In genomic region chr17:75093543-75094158, GRCh38 we compare ENCODE assay signal across 17 cellular contexts. TPM values are rescaled to one million over a fixed set of nuclear protein-coding genes. Genes with fewer than 3 reads are reported as not detected.
DNase-seq lines count a peak whose midpoint lies in the region; ATAC-seq and TF ChIP-seq lines count a peak whose summit lies in the region.
"Had no signal": no experiment of that assay in that cellular context is flagged by ENCODE, and none has a peak within 500 bp of the region (broad histone marks: within the 10 kb centered on the region; RNA-seq: fewer than 3 reads in every experiment).

No MANE protein-coding gene starts in this region.

- TF ChIP-seq EP300 in upper lobe of left lung (IDR thresholded peaks at IDR 0.05) = no peak

- H3K4me3 ChIP-seq in duodenal mucosa (ENCODE audit: low read depth in 1 of 2, low read length in 2 of 2) (no peak overlapping the region), muscle layer of duodenum (ENCODE audit: low read depth in 1 of 2, low read length in 2 of 2) (no peak overlapping the region), upper lobe of left lung (peak overlapping the region in 1 of 4 donors; percentile 10)
- H3K4me3 ChIP-seq: neural progenitor cell, tibial artery had no signal

- DNase-seq in NCI-H226 = peak; percentile 89
- peak in 1 of 2 donors; percentile 44 for DNase-seq in upper lobe of left lung
- DNase-seq in LoVo (ENCODE audit: low spot score) = no peak
- no peak for DNase-seq in activated CD4-positive, CD25-positive, alpha-beta regulatory T cell treated with anti-CD3 and anti-CD28 coated beads, Interleukin-2, amount 50 U/mL, for 72 hours
- DNase-seq: activated effector memory CD4-positive, alpha-beta T cell treated with Interleukin-2 at 50 U/mL for 16 hours; COR-L47; EL; KG1; NCI-H2081; NCI-H526; T1000; tibial artery had no signal

- peak overlapping the region; percentile 51 to 65 for H3K9ac ChIP-seq in duodenal mucosa (ENCODE audit: low read depth in 1 of 2, low read length in 2 of 2)
- H3K9ac ChIP-seq: neural progenitor cell had no signal

- H3K4me1 ChIP-seq in duodenal mucosa (ENCODE audit: control insufficient read depth in 1 of 2, insufficient read depth in 2 of 2, low read length in 2 of 2) (peaks cover 44 to 58% of the 10 kb centered on the region in 2 donors), muscle layer of duodenum (ENCODE audit: control insufficient read depth in 1 of 2, insufficient read depth in 2 of 2, low read length in 2 of 2) (peaks cover 3 to 19% of the 10 kb centered on the region in 2 donors), upper lobe of left lung (peaks cover 67 to 90% (median 76%) of the 10 kb centered on the region in 4 donors)

- H3K27me3 ChIP-seq in duodenal mucosa (ENCODE audit: control insufficient read depth in 1 of 2, insufficient read depth in 2 of 2, low read length in 2 of 2) (no peaks in the 10 kb centered on the region), muscle layer of duodenum (ENCODE audit: low read depth, low read length) (no peaks in the 10 kb centered on the region), upper lobe of left lung (no peaks in the 10 kb centered on the region)
- H3K27me3 ChIP-seq: neural progenitor cell, tibial artery had no signal

- H3K36me3 ChIP-seq in duodenal mucosa (ENCODE audit: control insufficient read depth in 1 of 2, insufficient read depth in 2 of 2, low read length in 2 of 2) = peaks cover 0 to 13% of the 10 kb centered on the region in 2 donors
- peaks cover 0 to under 1% of the 10 kb centered on the region in 2 donors for H3K36me3 ChIP-seq in muscle layer of duodenum (ENCODE audit: control insufficient read depth in 1 of 2, insufficient read depth in 2 of 2, low read length in 2 of 2)
- peaks cover 0 to 17% (median 11%) of the 10 kb centered on the region in 4 donors for H3K36me3 ChIP-seq in upper lobe of left lung
- H3K36me3 ChIP-seq: neural progenitor cell, tibial artery had no signal

- no peak for TF ChIP-seq CTCF in upper lobe of left lung (IDR thresholded peaks at IDR 0.05)

- H3K9me3 ChIP-seq in duodenal mucosa (ENCODE audit: control insufficient read depth in 1 of 2, low read length in 2 of 2) = no peaks in the 10 kb centered on the region
- no peaks in the 10 kb centered on the region for H3K9me3 ChIP-seq in muscle layer of duodenum (ENCODE audit: control insufficient read depth in 1 of 2, low read length in 2 of 2)
- no peaks in the 10 kb centered on the region for H3K9me3 ChIP-seq in upper lobe of left lung
- H3K9me3 ChIP-seq: tibial artery had no signal

- peak overlapping the region; percentile 32 for H3K27ac ChIP-seq in duodenal mucosa (ENCODE audit: low read depth, low read length)
- H3K27ac ChIP-seq in muscle layer of duodenum (ENCODE audit: low read length) = peak overlapping the region; percentile 40
- H3K27ac ChIP-seq in upper lobe of left lung = peak overlapping the region; percentile 56 to 98 (median 82)
- H3K27ac ChIP-seq: neural progenitor cell, tibial artery had no signal

- WGBS in upper lobe of left lung, 2 donors = 76 to 93% methylated on average over 3 to 14 of the region's 19 CpGs

- ATAC-seq in upper lobe of left lung (ENCODE audit: low FRiP score in 2 of 2) (no peak), GM18505 (IDR thresholded peaks at IDR 0.05; ENCODE audit: unreplicated experiment) (no peak)

- TF ChIP-seq POLR2A in upper lobe of left lung (IDR thresholded peaks at IDR 0.05) (no peak), GM18505 (IDR thresholded peaks at IDR 0.05; ENCODE audit: borderline replicate concordance, extremely low read depth, insufficient read depth, insufficient read length) (no peak)

RNA-seq across cellular contexts. Expression of gene SLC16A5, which starts 5.9 kb away (rescaled TPM):
- 100 to 1,000 TPM in 4 of 6 donors, 10 to 100 TPM in 2; 40.6 to 234 (median 123) TPM for total RNA-seq in upper lobe of left lung
- total RNA-seq: SK-MEL-5 had no signal

RNA-seq across cellular contexts. Expression of gene ARMC7, which starts 16.1 kb away (rescaled TPM):
- 10 to 100 TPM in 5 of 6 donors, 1 to 10 TPM in 1; 7.3 to 29.5 (median 16.6) TPM for total RNA-seq in upper lobe of left lung

RNA-seq across cellular contexts. Expression of gene NT5C, which starts 37.9 kb away (rescaled TPM):
- 100 to 1,000 TPM in 2 of 6 donors, 10 to 100 TPM in 4; 46.4 to 113 (median 76.6) TPM for total RNA-seq in upper lobe of left lung

RNA-seq across cellular contexts. Expression of gene KCTD2, which starts 46.6 kb away (rescaled TPM):
- 10 to 100 TPM; 17.8 to 26.1 (median 22.9) TPM for total RNA-seq in upper lobe of left lung

RNA-seq across cellular contexts. Expression of gene ATP5PD, which starts 46.9 kb away (rescaled TPM):
- total RNA-seq in upper lobe of left lung = 100 to 1,000 TPM; 126 to 198 (median 186) TPM

Comparison
In these comparisons a context has a peak if more than half of its experiments do, and no peak if none do; other contexts are left out.
1. H3K27ac ChIP-seq: peak in every context shown above with its lines; median percentile 82 in upper lobe of left lung; 40 in muscle layer of duodenum; 32 in duodenal mucosa.